ENCODE assay signal across 13 cellular contexts in genomic region chr22:49107961-49108530, GRCh38.
DNase-seq lines count a peak whose midpoint lies in the region; ATAC-seq and TF ChIP-seq lines count a peak whose summit lies in the region.
"Had no signal": no experiment of that assay in that cellular context is flagged by ENCODE, and none has a peak within 500 bp of the region (broad histone marks: within the 10 kb centered on the region; RNA-seq: fewer than 3 reads in every experiment).

No MANE protein-coding gene starts in this region.

- H3K27ac Mint-ChIP-seq in activated T-cell treated with anti-CD3 and anti-CD28 coated beads, Interleukin-2, amount 50 U/mL, for 24 hours: no peak overlapping the region
- no peak overlapping the region for H3K27ac Mint-ChIP-seq in activated T-cell treated with anti-CD3 and anti-CD28 coated beads, Interleukin-2, amount 50 U/mL, for 72 hours
- no peak overlapping the region for H3K27ac Mint-ChIP-seq in endodermal cell
- H3K27ac Mint-ChIP-seq in activated T-helper 17 cell treated with anti-CD3 and anti-CD28 coated beads, Interleukin-2, amount 50 U/mL, for 72 hours: no peak overlapping the region
- H3K27ac Mint-ChIP-seq: CD4-positive, CD25-positive, alpha-beta regulatory T cell had no signal

- no peaks in the 10 kb centered on the region for H3K36me3 ChIP-seq in endodermal cell (ENCODE audit: control insufficient read depth, insufficient read depth, low read length)
- no peaks in the 10 kb centered on the region for H3K36me3 ChIP-seq in osteoblast (ENCODE audit: insufficient read depth, low read length)
- H3K36me3 ChIP-seq: BLaER1 treated with 17β-estradiol and CSF1 and Interleukin-3, amounts not matched to agents 10 nM and 100 nM had no signal

- H3K4me1 ChIP-seq in endodermal cell (ENCODE audit: control insufficient read depth, insufficient read depth, low read length) (no peaks in the 10 kb centered on the region), osteoblast (ENCODE audit: insufficient read depth, low read length) (no peaks in the 10 kb centered on the region)

- H3K4me1 Mint-ChIP-seq in activated T-cell treated with anti-CD3 and anti-CD28 coated beads, Interleukin-2, amount 50 U/mL, for 24 hours (ENCODE audit: low read depth): no peaks in the 10 kb centered on the region
- no peaks in the 10 kb centered on the region for H3K4me1 Mint-ChIP-seq in activated T-cell treated with anti-CD3 and anti-CD28 coated beads, Interleukin-2, amount 50 U/mL, for 72 hours (ENCODE audit: low read depth)
- no peaks in the 10 kb centered on the region for H3K4me1 Mint-ChIP-seq in endodermal cell
- H3K4me1 Mint-ChIP-seq in activated T-helper 17 cell treated with anti-CD3 and anti-CD28 coated beads, Interleukin-2, amount 50 U/mL, for 72 hours: no peaks in the 10 kb centered on the region
- H3K4me1 Mint-ChIP-seq: CD4-positive, CD25-positive, alpha-beta regulatory T cell had no signal

- H3K4me3 ChIP-seq in endodermal cell (ENCODE audit: low read length) (no peak overlapping the region), osteoblast (ENCODE audit: insufficient read depth, low read length) (no peak overlapping the region)
- H3K4me3 ChIP-seq: BLaER1 treated with 17β-estradiol and CSF1 and Interleukin-3, amounts not matched to agents 10 nM and 100 nM had no signal

- DNase-seq in activated T-cell treated with anti-CD3 and anti-CD28 coated beads, Interleukin-2, amount 50 U/mL, for 24 hours: peak; percentile 1
- DNase-seq in activated T-cell treated with anti-CD3 and anti-CD28 coated beads, Interleukin-2, amount 50 U/mL, for 72 hours: no peak
- DNase-seq in HEK293T (ENCODE audit: extremely low spot score) (no peak), endodermal cell (peak; percentile 22), osteoblast (ENCODE audit: insufficient read length, low spot score, missing footprints) (peak; percentile 23), AG20443 (ENCODE audit: low spot score) (no peak), cerebellar nuclear complex (lab: John Stamatoyannopoulos, UW) (no peak)
- DNase-seq: CD4-positive, CD25-positive, alpha-beta regulatory T cell; DMS53; GF-D8 had no signal

- H3K4me3 Mint-ChIP-seq in activated T-cell treated with anti-CD3 and anti-CD28 coated beads, Interleukin-2, amount 50 U/mL, for 24 hours: no peak overlapping the region
- H3K4me3 Mint-ChIP-seq in activated T-cell treated with anti-CD3 and anti-CD28 coated beads, Interleukin-2, amount 50 U/mL, for 72 hours: no peak overlapping the region
- no peak overlapping the region for H3K4me3 Mint-ChIP-seq in endodermal cell
- H3K4me3 Mint-ChIP-seq in activated T-helper 17 cell treated with anti-CD3 and anti-CD28 coated beads, Interleukin-2, amount 50 U/mL, for 72 hours: no peak overlapping the region
- H3K4me3 Mint-ChIP-seq: CD4-positive, CD25-positive, alpha-beta regulatory T cell had no signal

- ATAC-seq in activated T-cell treated with anti-CD3 and anti-CD28 coated beads, Interleukin-2, amount 50 U/mL, for 72 hours (replicated peaks in 1 of 2): no peak
- no peak for ATAC-seq in activated T-helper 17 cell treated with anti-CD3 and anti-CD28 coated beads, Interleukin-2, amount 50 U/mL, for 72 hours (replicated peaks)

- H3K4me2 ChIP-seq in osteoblast (ENCODE audit: insufficient read depth, low read length): no peak overlapping the region
- H3K4me2 ChIP-seq: BLaER1 treated with 17β-estradiol and CSF1 and Interleukin-3, amounts not matched to agents 10 nM and 100 nM had no signal

- H3K27me3 ChIP-seq in endodermal cell (ENCODE audit: control insufficient read depth, insufficient read depth, low read length, poor library complexity, severe bottlenecking) (no peaks in the 10 kb centered on the region), osteoblast (ENCODE audit: insufficient read depth, low read length) (no peaks in the 10 kb centered on the region)
- H3K27me3 ChIP-seq: BLaER1 treated with 17β-estradiol and CSF1 and Interleukin-3, amounts not matched to agents 10 nM and 100 nM had no signal

- no peaks in the 10 kb centered on the region for H4K20me1 ChIP-seq in osteoblast (ENCODE audit: insufficient read depth, low read length)

- no peak overlapping the region for H3K27ac ChIP-seq in endodermal cell (ENCODE audit: low read depth, low read length)
- H3K27ac ChIP-seq in osteoblast (ENCODE audit: low read depth, low read length): no peak overlapping the region
- H3K27ac ChIP-seq: 22Rv1; BLaER1 treated with 17β-estradiol and CSF1 and Interleukin-3, amounts not matched to agents 10 nM and 100 nM had no signal

- no peak overlapping the region for H3K9ac ChIP-seq in endodermal cell (ENCODE audit: extremely low read depth, low read length, poor library complexity, severe bottlenecking)
- H3K9ac ChIP-seq: BLaER1 treated with 17β-estradiol and CSF1 and Interleukin-3, amounts not matched to agents 10 nM and 100 nM had no signal

- peaks cover 30% of the 10 kb centered on the region for H3K27me3 Mint-ChIP-seq in activated T-cell treated with anti-CD3 and anti-CD28 coated beads, Interleukin-2, amount 50 U/mL, for 24 hours
- H3K27me3 Mint-ChIP-seq in activated T-cell treated with anti-CD3 and anti-CD28 coated beads, Interleukin-2, amount 50 U/mL, for 72 hours (ENCODE audit: low read depth): peaks cover 5% of the 10 kb centered on the region
- no peaks in the 10 kb centered on the region for H3K27me3 Mint-ChIP-seq in endodermal cell (ENCODE audit: insufficient read depth)
- peaks cover 26% of the 10 kb centered on the region for H3K27me3 Mint-ChIP-seq in activated T-helper 17 cell treated with anti-CD3 and anti-CD28 coated beads, Interleukin-2, amount 50 U/mL, for 72 hours

- no peaks in the 10 kb centered on the region for H3K36me3 Mint-ChIP-seq in activated T-cell treated with anti-CD3 and anti-CD28 coated beads, Interleukin-2, amount 50 U/mL, for 24 hours (ENCODE audit: low read depth)
- H3K36me3 Mint-ChIP-seq in activated T-cell treated with anti-CD3 and anti-CD28 coated beads, Interleukin-2, amount 50 U/mL, for 72 hours (ENCODE audit: insufficient read depth in 2 of 2): no peaks in the 10 kb centered on the region
- H3K36me3 Mint-ChIP-seq in endodermal cell (ENCODE audit: low read depth): no peaks in the 10 kb centered on the region
- H3K36me3 Mint-ChIP-seq in activated T-helper 17 cell treated with anti-CD3 and anti-CD28 coated beads, Interleukin-2, amount 50 U/mL, for 72 hours (ENCODE audit: low read depth): no peaks in the 10 kb centered on the region
- H3K36me3 Mint-ChIP-seq: CD4-positive, CD25-positive, alpha-beta regulatory T cell had no signal

- POLR2A ChIA-PET in HEK293T (lab: Yijun Ruan, JAX): no interaction called here

- no peak overlapping the region for H2AFZ ChIP-seq in osteoblast (ENCODE audit: low read length)

- H3K79me2 ChIP-seq in osteoblast (ENCODE audit: insufficient read depth, low read length): no peaks in the 10 kb centered on the region

- TF ChIP-seq CTCF in endodermal cell (conservative IDR thresholded peaks at IDR 0.05): no peak
- TF ChIP-seq CTCF in osteoblast (IDR thresholded peaks at IDR 0.05; ENCODE audit: extremely low read depth, low read depth, low read length): no peak

- H3K9me3 Mint-ChIP-seq in activated T-cell treated with anti-CD3 and anti-CD28 coated beads, Interleukin-2, amount 50 U/mL, for 24 hours: no peaks in the 10 kb centered on the region
- H3K9me3 Mint-ChIP-seq in activated T-cell treated with anti-CD3 and anti-CD28 coated beads, Interleukin-2, amount 50 U/mL, for 72 hours: no peaks in the 10 kb centered on the region
- H3K9me3 Mint-ChIP-seq in endodermal cell: no peaks in the 10 kb centered on the region
- H3K9me3 Mint-ChIP-seq in activated T-helper 17 cell treated with anti-CD3 and anti-CD28 coated beads, Interleukin-2, amount 50 U/mL, for 72 hours: no peaks in the 10 kb centered on the region
- H3K9me3 Mint-ChIP-seq: CD4-positive, CD25-positive, alpha-beta regulatory T cell had no signal

- WGBS in endodermal cell (ENCODE audit: insufficient coverage in 1 of 2, insufficient read length in 1 of 2), 2 experiments: 91 to 94% methylated on average over 6 to 16 of the region's 16 CpGs

- CTCF ChIA-PET in HEK293T (lab: Yijun Ruan, JAX): no interaction called here

- H3K9me3 ChIP-seq in endodermal cell (ENCODE audit: control insufficient read depth, low read length): no peaks in the 10 kb centered on the region
- H3K9me3 ChIP-seq in osteoblast (ENCODE audit: low read depth, low read length): peaks cover 4% of the 10 kb centered on the region
- H3K9me3 ChIP-seq: BLaER1 treated with 17β-estradiol and CSF1 and Interleukin-3, amounts not matched to agents 10 nM and 100 nM had no signal

TF ChIP-seq in HEK293T, 16 proteins besides CTCF, POLR2A, EP300 and RAD21:
- no peak for TF ChIP-seq NFRKB (IDR thresholded peaks at IDR 0.05)
- 0 out of 2 replicates have a peak, but pooled peaks have one; percentile 9 for TF ChIP-seq PKNOX1 (IDR thresholded peaks at IDR 0.05)

Comparison
In these comparisons a context has a peak if more than half of its experiments do, and no peak if none do; other contexts are left out.
1. DNase-seq: peak in activated T-cell treated with anti-CD3 and anti-CD28 coated beads, Interleukin-2, amount 50 U/mL, for 24 hours (single experiment), endodermal cell (single experiment) and osteoblast (single experiment); none in activated T-cell treated with anti-CD3 and anti-CD28 coated beads, Interleukin-2, amount 50 U/mL, for 72 hours (0 of 2), HEK293T (single experiment), AG20443 (single experiment) and cerebellar nuclear complex (0 of 2).